8 cellular contexts compared by ENCODE assay signal in the genomic region with DNA sequence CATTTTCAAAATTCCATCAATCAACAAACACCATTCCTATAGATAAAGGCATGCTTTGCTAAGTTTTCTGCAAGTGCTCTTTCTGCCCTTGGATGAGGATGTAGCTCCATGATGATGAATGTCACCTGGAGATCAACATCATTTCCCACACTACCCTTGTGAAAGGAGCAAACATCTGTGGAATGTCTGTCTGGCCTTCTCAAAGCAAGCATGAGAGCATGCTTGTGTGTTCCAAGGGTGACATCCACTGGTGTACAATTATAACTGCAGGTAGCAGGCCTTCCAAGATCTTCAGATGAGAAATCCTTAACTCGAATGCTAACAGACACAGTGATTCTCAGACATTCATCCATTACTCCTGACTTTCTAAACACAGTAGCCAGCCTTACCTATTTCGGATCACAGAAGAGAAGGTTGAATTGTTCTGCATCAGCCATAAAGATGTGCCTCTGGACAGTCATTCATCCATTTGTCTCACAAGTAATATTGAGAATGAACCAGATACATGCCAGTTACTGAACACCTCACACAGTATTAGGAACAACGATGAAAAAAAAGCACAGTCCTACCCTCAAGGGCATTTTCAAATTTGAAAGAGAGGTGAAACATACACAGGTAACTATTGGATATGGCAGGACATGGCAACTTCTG.
DNase-seq lines count a peak whose midpoint lies in the region; ATAC-seq and TF ChIP-seq lines count a peak whose summit lies in the region.

No MANE protein-coding gene starts in this region.

- CTCF ChIA-PET in CD4-positive, alpha-beta memory T cell (lab: Charles Lee; ENCODE audit: partially characterized antibody), result no interaction called here

- H3K27me3 Mint-ChIP-seq in CD4-positive, alpha-beta memory T cell, result peaks cover 4 to 13% of the 10 kb centered on the region in 2 donors

- ATAC-seq in GM18861 (IDR thresholded peaks at IDR 0.05; ENCODE audit: unreplicated experiment), result peak; percentile 94
- peak; percentile 90 for ATAC-seq in HG02973 (IDR thresholded peaks at IDR 0.05; ENCODE audit: unreplicated experiment)

- no peaks in the 10 kb centered on the region for H3K4me1 Mint-ChIP-seq in CD4-positive, alpha-beta memory T cell

- no peaks in the 10 kb centered on the region for H3K36me3 ChIP-seq in CD4-positive, alpha-beta memory T cell (ENCODE audit: insufficient read depth, low read length)

- no peak overlapping the region for H3K4me3 Mint-ChIP-seq in CD4-positive, alpha-beta memory T cell

- H3K27ac ChIP-seq in CD4-positive, alpha-beta memory T cell (ENCODE audit: low read depth, low read length), result no peak overlapping the region

- H3K27ac Mint-ChIP-seq in CD4-positive, alpha-beta memory T cell, result no peak overlapping the region

- H3K36me3 Mint-ChIP-seq in CD4-positive, alpha-beta memory T cell, result no peaks in the 10 kb centered on the region

- H3K9me3 ChIP-seq in CD4-positive, alpha-beta memory T cell (ENCODE audit: control insufficient read depth in 1 of 2, low read length in 2 of 2), result no peaks in the 10 kb centered on the region

- peak; percentile 93 for TF ChIP-seq CTCF in fibroblast of villous mesenchyme (IDR thresholded peaks at IDR 0.05; ENCODE audit: insufficient read depth, low read depth, low read length)

- intact Hi-C loops in CD4-positive, alpha-beta memory T cell (cut with micrococcal nuclease), result loop anchor here (10.0 kb wide), 1 partner anchor 1408 kb away; no protein-coding TSS in a partner anchor

- POLR2A ChIA-PET in CD4-positive, alpha-beta memory T cell (lab: Charles Lee; ENCODE audit: partially characterized antibody), result no interaction called here

- H3K9me3 Mint-ChIP-seq in CD4-positive, alpha-beta memory T cell, result peaks cover 0 to 2% (median 0%) of the 10 kb centered on the region in 8 donors

- H3K4me1 ChIP-seq in CD4-positive, alpha-beta memory T cell (ENCODE audit: insufficient read depth, low read length), result no peaks in the 10 kb centered on the region

- no peaks in the 10 kb centered on the region for H3K27me3 ChIP-seq in CD4-positive, alpha-beta memory T cell (ENCODE audit: insufficient read depth, low read length)

- DNase-seq in CD4-positive, alpha-beta memory T cell, result peak in 4 of 5 donors; percentile 2 to 11 (median 6)
- DNase-seq in NCI-H1694 (lab: John Stamatoyannopoulos, UW) (peak; percentile 74), T1000 (lab: John Stamatoyannopoulos, UW) (peak; percentile 45), fibroblast of villous mesenchyme (ENCODE audit: low read depth) (peak; percentile 89), nucleus accumbens (lab: John Stamatoyannopoulos, UW) (peak in 29 of 56 donors; percentile 2 to 58 (median 12))
- DNase-seq in activated effector memory CD4-positive, alpha-beta T cell treated with anti-CD3 and anti-CD28 coated beads, Interleukin-2, amount 50 U/mL, for 16 hours, result no peak

- no peak overlapping the region for H3K4me3 ChIP-seq in CD4-positive, alpha-beta memory T cell (ENCODE audit: low read length in 2 of 2)
- no peak overlapping the region for H3K4me3 ChIP-seq in fibroblast of villous mesenchyme (ENCODE audit: low read depth, low read length)
